In the genomic region with DNA sequence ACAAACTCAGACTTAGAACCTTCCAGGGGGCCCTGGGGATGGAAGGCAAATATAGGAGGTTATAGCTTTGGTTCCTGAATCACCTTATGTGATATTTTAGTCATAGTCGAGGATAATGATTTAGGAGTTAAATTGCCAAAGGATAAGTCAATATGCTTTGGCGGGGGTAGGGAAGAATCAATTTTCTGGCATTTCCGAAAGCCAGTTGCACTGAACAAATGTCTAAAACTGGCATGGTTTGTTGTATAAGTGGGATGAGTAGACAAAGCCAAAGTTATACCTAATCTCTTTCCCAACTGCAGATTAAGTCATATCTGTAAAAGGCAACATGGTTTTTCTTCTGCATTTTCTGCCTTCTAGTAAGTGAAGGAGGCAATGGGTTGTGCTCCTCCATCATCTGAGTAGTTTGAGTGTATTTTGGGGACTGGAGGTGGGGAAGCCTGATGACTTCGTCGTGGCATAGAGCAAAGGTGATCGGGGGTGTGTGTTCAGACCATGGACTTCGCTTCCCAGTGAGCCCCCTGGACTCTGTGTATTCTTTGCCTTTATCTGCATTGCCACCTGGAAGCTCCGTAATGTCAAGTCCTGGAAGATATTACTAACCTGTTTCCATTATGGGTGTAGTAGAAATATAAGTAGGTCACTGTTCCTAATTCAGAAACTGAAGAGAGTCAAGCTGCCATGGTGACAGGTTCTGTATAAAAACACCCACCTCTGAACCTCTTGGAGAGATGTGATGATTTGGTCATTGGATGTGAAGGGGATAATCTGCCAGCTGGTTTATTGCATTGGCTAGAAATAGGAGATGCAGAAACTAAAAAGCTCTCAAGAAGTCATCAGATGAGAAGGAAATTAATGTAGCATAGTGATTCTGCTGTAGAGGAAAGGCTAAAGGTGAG, we compare ENCODE assay signal across 2 cellular contexts.
TF ChIP-seq lines count a peak whose summit lies in the region.

No MANE protein-coding gene starts in this region.

TF ChIP-seq in SK-N-SH, 30 proteins besides CTCF, POLR2A, EP300 and RAD21 (continued from another document):
- TF ChIP-seq, protein P1, sequence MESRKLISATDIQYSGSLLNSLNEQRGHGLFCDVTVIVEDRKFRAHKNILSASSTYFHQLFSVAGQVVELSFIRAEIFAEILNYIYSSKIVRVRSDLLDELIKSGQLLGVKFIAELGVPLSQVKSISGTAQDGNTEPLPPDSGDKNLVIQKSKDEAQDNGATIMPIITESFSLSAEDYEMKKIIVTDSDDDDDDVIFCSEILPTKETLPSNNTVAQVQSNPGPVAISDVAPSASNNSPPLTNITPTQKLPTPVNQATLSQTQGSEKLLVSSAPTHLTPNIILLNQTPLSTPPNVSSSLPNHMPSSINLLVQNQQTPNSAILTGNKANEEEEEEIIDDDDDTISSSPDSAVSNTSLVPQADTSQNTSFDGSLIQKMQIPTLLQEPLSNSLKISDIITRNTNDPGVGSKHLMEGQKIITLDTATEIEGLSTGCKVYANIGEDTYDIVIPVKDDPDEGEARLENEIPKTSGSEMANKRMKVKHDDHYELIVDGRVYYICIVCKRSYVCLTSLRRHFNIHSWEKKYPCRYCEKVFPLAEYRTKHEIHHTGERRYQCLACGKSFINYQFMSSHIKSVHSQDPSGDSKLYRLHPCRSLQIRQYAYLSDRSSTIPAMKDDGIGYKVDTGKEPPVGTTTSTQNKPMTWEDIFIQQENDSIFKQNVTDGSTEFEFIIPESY (IDR thresholded peaks at IDR 0.05; ENCODE audit: borderline replicate concordance, low read depth): no peak
- no peak for TF ChIP-seq FOXM1 (IDR thresholded peaks at IDR 0.05; ENCODE audit: low read depth)
- no peak for TF ChIP-seq GATA2 (CRISPR knock-in tag; IDR thresholded peaks at IDR 0.05)
- TF ChIP-seq RXRA (IDR thresholded peaks at IDR 0.05; ENCODE audit: borderline replicate concordance, low read depth): no peak
- no peak for TF ChIP-seq SIN3A (IDR thresholded peaks at IDR 0.05; ENCODE audit: borderline replicate concordance, low read depth, low read length)
- TF ChIP-seq YY1 (IDR thresholded peaks at IDR 0.05; ENCODE audit: low read depth): no peak
- TF ChIP-seq SMC3 (IDR thresholded peaks at IDR 0.05; ENCODE audit: low read depth, low read length): no peak
- TF ChIP-seq CHD2 (IDR thresholded peaks at IDR 0.05; ENCODE audit: low read length, partially characterized antibody): no peak
- no peak for TF ChIP-seq NFIC (IDR thresholded peaks at IDR 0.05; ENCODE audit: borderline replicate concordance)
- TF ChIP-seq NRF1 (IDR thresholded peaks at IDR 0.05; ENCODE audit: low read depth, low read length): no peak
- no peak for TF ChIP-seq MEF2A (IDR thresholded peaks at IDR 0.05; ENCODE audit: borderline replicate concordance, low read depth)
- TF ChIP-seq EZH2phosphoT487 (IDR thresholded peaks at IDR 0.05; ENCODE audit: borderline replicate concordance, low read depth): no peak
- TF ChIP-seq ELF1 (IDR thresholded peaks at IDR 0.05): no peak

TF ChIP-seq in WTC11, 78 proteins besides CTCF, POLR2A, EP300 and RAD21 (continued from another document):
- TF ChIP-seq, protein P2, sequence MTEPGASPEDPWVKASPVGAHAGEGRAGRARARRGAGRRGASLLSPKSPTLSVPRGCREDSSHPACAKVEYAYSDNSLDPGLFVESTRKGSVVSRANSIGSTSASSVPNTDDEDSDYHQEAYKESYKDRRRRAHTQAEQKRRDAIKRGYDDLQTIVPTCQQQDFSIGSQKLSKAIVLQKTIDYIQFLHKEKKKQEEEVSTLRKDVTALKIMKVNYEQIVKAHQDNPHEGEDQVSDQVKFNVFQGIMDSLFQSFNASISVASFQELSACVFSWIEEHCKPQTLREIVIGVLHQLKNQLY (CRISPR knock-in tag; IDR thresholded peaks at IDR 0.05): no peak
